Comparison of ENCODE assay signal across 34 cellular contexts in genomic region chr16:79642652-79643051, GRCh38.
"Had no signal": no experiment of that assay in that cellular context is flagged by ENCODE, and none has a peak within 500 bp of the region (broad histone marks: within the 10 kb centered on the region; RNA-seq: fewer than 3 reads in every experiment).

No MANE protein-coding gene starts in this region.

- DNase-seq: activated B cell treated with CpG ODN at 0.5 μM for 24 hours; activated CD4-positive, alpha-beta memory T cell treated with anti-CD3 and anti-CD28 coated beads for 36 hours; activated CD4-positive, alpha-beta T cell treated with anti-CD3 and anti-CD28 coated beads for 36 hours; activated CD4-positive, alpha-beta T cell treated with anti-CD3 and anti-CD28 coated beads for 48 hours; activated CD4-positive, alpha-beta T cell treated with anti-CD3 and anti-CD28 coated beads, Interleukin-2, amount 50 U/mL, for 1 hour; activated CD4-positive, alpha-beta T cell treated with anti-CD3 and anti-CD28 coated beads, Interleukin-2, amount 50 U/mL, for 4 hours; activated CD4-positive, CD25-positive, alpha-beta regulatory T cell treated with anti-CD3 and anti-CD28 coated beads, Interleukin-2, amount 50 U/mL, for 72 hours; activated CD8-positive, alpha-beta memory T cell treated with anti-CD3 and anti-CD28 coated beads, Interleukin-2, amount 50 U/mL, for 4 hours; activated CD8-positive, alpha-beta T cell treated with anti-CD3 and anti-CD28 coated beads for 36 hours; activated effector memory CD4-positive, alpha-beta T cell treated with anti-CD3 and anti-CD28 coated beads, Interleukin-2, amount 50 U/mL, for 16 hours; activated gamma-delta T cell treated with Interleukin-2 at 50 U/mL for 16 hours; activated naive CD4-positive, alpha-beta T cell treated with anti-CD3 and anti-CD28 coated beads, Interleukin-2, amount 50 U/mL, for 16 hours; activated naive CD4-positive, alpha-beta T cell treated with Interleukin-2 at 50 U/mL for 16 hours; activated naive CD8-positive, alpha-beta T cell treated with anti-CD3 and anti-CD28 coated beads for 36 hours; activated T-cell treated with anti-CD3 and anti-CD28 coated beads for 4 hours; activated T-cell treated with anti-CD3 and anti-CD28 coated beads, Interleukin-2, amount 50 U/mL, for 1 hour; activated T-cell treated with anti-CD3 and anti-CD28 coated beads, Interleukin-2, amount 50 U/mL, for 4 hours; activated T-cell treated with anti-CD3 and anti-CD28 coated beads, Interleukin-2, amount 50 U/mL, for 72 hours; adrenal gland; amniotic stem cell; aorta; body of pancreas; brain microvascular endothelial cell; central memory CD4-positive, alpha-beta T cell; SW 1271; T-cell; T-helper 2 cell; T-helper 9 cell had no signal

- H3K27me3 ChIP-seq: adrenal gland, body of pancreas, brain microvascular endothelial cell, breast epithelium had no signal

- H3K4me1 Mint-ChIP-seq: activated B cell treated with CpG ODN at 0.5 μM for 24 hours had no signal

- H3K27ac ChIP-seq: adrenal gland, body of pancreas, brain microvascular endothelial cell, breast epithelium, VCaP had no signal

- H3K27me3 Mint-ChIP-seq: activated CD4-positive, alpha-beta memory T cell treated with anti-CD3 and anti-CD28 coated beads for 36 hours; activated T-helper 17 cell treated with anti-CD3 and anti-CD28 coated beads, Interleukin-2, amount 50 U/mL, for 72 hours; T-cell had no signal

- H3K36me3 ChIP-seq: adrenal gland, brain microvascular endothelial cell, breast epithelium had no signal

- H3K36me3 Mint-ChIP-seq: activated CD4-positive, alpha-beta memory T cell treated with anti-CD3 and anti-CD28 coated beads for 36 hours; activated naive CD4-positive, alpha-beta T cell treated with anti-CD3 and anti-CD28 coated beads, Interleukin-2, amount 50 U/mL, for 72 hours; activated naive CD8-positive, alpha-beta T cell treated with anti-CD3 and anti-CD28 coated beads for 36 hours; T-cell had no signal

- H3K4me3 ChIP-seq: adrenal gland, body of pancreas, breast epithelium had no signal

- H3K9me3 Mint-ChIP-seq: activated B cell treated with CpG ODN at 0.5 μM for 24 hours; activated CD4-positive, alpha-beta memory T cell treated with anti-CD3 and anti-CD28 coated beads for 36 hours; activated CD8-positive, alpha-beta T cell treated with anti-CD3 and anti-CD28 coated beads for 36 hours; activated naive CD8-positive, alpha-beta T cell treated with anti-CD3 and anti-CD28 coated beads for 36 hours; activated T-cell treated with anti-CD3 and anti-CD28 coated beads, Interleukin-2, amount 50 U/mL, for 4 hours; activated T-helper 1 cell treated with anti-CD3 and anti-CD28 coated beads, Interleukin-12 subunit alpha, Interleukin-12 subunit beta, Interleukin-2, Interleukin-4 antibody, amounts not matched to agents 30 ng/mL and 10 ng/mL and 1 ng/mL, durations not matched to agents 14 hours and 24 hours and 36 hours; activated T-helper 17 cell treated with anti-CD3 and anti-CD28 coated beads, Interleukin-2, amount 50 U/mL, for 72 hours; T-cell had no signal

- H3K9me3 ChIP-seq: adrenal gland, body of pancreas, breast epithelium had no signal

- H3K4me3 Mint-ChIP-seq: activated B cell treated with CpG ODN at 0.5 μM for 24 hours; activated CD4-positive, alpha-beta memory T cell treated with anti-CD3 and anti-CD28 coated beads for 36 hours; activated CD4-positive, alpha-beta T cell treated with anti-CD3 and anti-CD28 coated beads for 36 hours; activated CD8-positive, alpha-beta T cell treated with anti-CD3 and anti-CD28 coated beads for 36 hours; activated naive CD8-positive, alpha-beta T cell treated with anti-CD3 and anti-CD28 coated beads for 36 hours; activated T-cell treated with anti-CD3 and anti-CD28 coated beads, Interleukin-2, amount 50 U/mL, for 4 hours; activated T-cell treated with anti-CD3 and anti-CD28 coated beads, Interleukin-2, amount 50 U/mL, for 72 hours; T-cell had no signal

- ATAC-seq: activated CD4-positive, alpha-beta T cell treated with anti-CD3 and anti-CD28 coated beads for 36 hours; activated CD8-positive, alpha-beta T cell treated with anti-CD3 and anti-CD28 coated beads for 36 hours; activated naive CD4-positive, alpha-beta T cell treated with anti-CD3 and anti-CD28 coated beads, Interleukin-2, amount 50 U/mL, for 72 hours; activated T-cell treated with anti-CD3 and anti-CD28 coated beads, Interleukin-2, amount 50 U/mL, for 4 hours; activated T-cell treated with anti-CD3 and anti-CD28 coated beads, Interleukin-2, amount 50 U/mL, for 72 hours; activated T-helper 17 cell treated with anti-CD3 and anti-CD28 coated beads, Interleukin-2, amount 50 U/mL, for 72 hours; body of pancreas; T-cell had no signal

- H3K4me1 ChIP-seq: adrenal gland, body of pancreas, breast epithelium had no signal

- H3K27ac Mint-ChIP-seq: activated B cell treated with CpG ODN at 0.5 μM for 24 hours; activated CD4-positive, alpha-beta memory T cell treated with anti-CD3 and anti-CD28 coated beads for 36 hours; activated CD4-positive, alpha-beta T cell treated with anti-CD3 and anti-CD28 coated beads for 36 hours; activated CD8-positive, alpha-beta T cell treated with anti-CD3 and anti-CD28 coated beads for 36 hours; activated naive CD4-positive, alpha-beta T cell treated with anti-CD3 and anti-CD28 coated beads, Interleukin-2, amount 50 U/mL, for 72 hours; activated naive CD8-positive, alpha-beta T cell treated with anti-CD3 and anti-CD28 coated beads for 36 hours; activated T-cell treated with anti-CD3 and anti-CD28 coated beads, Interleukin-2, amount 50 U/mL, for 72 hours; T-helper 2 cell treated with Interferon-gamma antibody and Interleukin-4, amounts not matched to agents 5 μg/mL and 100 μg/mL, for 36 hours had no signal
